Comparison of ENCODE assay signal across 1 cellular context in genomic region chr10:8014649-8015048, GRCh38.
TF ChIP-seq lines count a peak whose summit lies in the region.

No MANE protein-coding gene starts in this region.

TF ChIP-seq in endothelial cell of umbilical vein, 7 proteins besides CTCF, POLR2A, EP300 and RAD21 (continued from another document):
- TF ChIP-seq MYC (IDR thresholded peaks at IDR 0.05; ENCODE audit: low read depth, low read length) = no peak
- no peak for TF ChIP-seq POLR2AphosphoS5 (IDR thresholded peaks at IDR 0.05; ENCODE audit: insufficient read depth, low read depth, low read length)
- TF ChIP-seq JUN (IDR thresholded peaks at IDR 0.05; ENCODE audit: borderline replicate concordance, insufficient read depth, insufficient read length, low read depth) = no peak
